ENCODE assay signal across 23 cellular contexts in the genomic region with DNA sequence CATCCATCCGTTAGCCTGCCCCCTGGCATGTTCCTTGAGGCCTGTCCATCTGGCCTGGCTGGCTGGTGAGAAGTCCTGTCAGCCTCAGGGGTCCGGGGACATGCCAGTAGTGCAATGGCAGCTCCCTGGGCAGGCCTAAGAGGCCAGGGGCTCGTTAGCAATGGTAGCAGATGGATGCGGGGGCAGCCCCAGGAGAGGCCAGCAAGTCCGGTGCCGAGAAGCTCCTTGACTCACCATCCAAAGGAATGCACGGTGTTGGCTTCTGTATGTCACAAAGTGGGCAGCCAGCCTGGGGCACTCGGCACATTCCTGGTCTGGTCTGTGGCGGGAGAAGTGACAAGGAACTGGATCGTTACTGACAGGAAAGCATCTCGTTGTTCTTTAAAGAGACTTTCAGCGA.
DNase-seq lines count a peak whose midpoint lies in the region; ATAC-seq and TF ChIP-seq lines count a peak whose summit lies in the region.
"Had no signal": no experiment of that assay in that cellular context is flagged by ENCODE, and none has a peak within 500 bp of the region (broad histone marks: within the 10 kb centered on the region; RNA-seq: fewer than 3 reads in every experiment).

No MANE protein-coding gene starts in this region.

- H3K23ac ChIP-seq in neuronal stem cell (ENCODE audit: low read depth, low read length, poor library complexity): no peak overlapping the region

- no peaks in the 10 kb centered on the region for H3K36me3 Mint-ChIP-seq in T-helper 17 cell (ENCODE audit: low read depth)
- no peaks in the 10 kb centered on the region for H3K36me3 Mint-ChIP-seq in activated T-cell treated with anti-CD3 and anti-CD28 coated beads, Interleukin-2, amount 50 U/mL, for 4 hours (ENCODE audit: insufficient read depth)
- H3K36me3 Mint-ChIP-seq: WTC11 had no signal

- H3K4me3 ChIP-seq in AG10803 (ENCODE audit: low read length): no peak overlapping the region
- H3K4me3 ChIP-seq in heart left ventricle: no peak overlapping the region
- no peak overlapping the region for H3K4me3 ChIP-seq in neuronal stem cell (ENCODE audit: low read length in 2 of 2)
- H3K4me3 ChIP-seq: A549, PC-9, SJCRH30 had no signal

- no peak overlapping the region for H2BK120ac ChIP-seq in neuronal stem cell (ENCODE audit: low read depth, low read length)

- no peak overlapping the region for H4K8ac ChIP-seq in neuronal stem cell (ENCODE audit: low read depth, low read length)

- intact Hi-C loops in heart left ventricle (cut with DNase I): loop anchor here in 1 of 10 donors (10.0 kb wide), 1 partner anchor 212 kb away; no protein-coding TSS in a partner anchor

- TF ChIP-seq CTCF in AG10803 (conservative IDR thresholded peaks at IDR 0.05; ENCODE audit: low read length) (no peak), heart left ventricle (IDR thresholded peaks at IDR 0.05) (no peak)

- H3K27me3 Mint-ChIP-seq in T-helper 17 cell: peaks cover 35% of the 10 kb centered on the region
- H3K27me3 Mint-ChIP-seq in activated T-cell treated with anti-CD3 and anti-CD28 coated beads, Interleukin-2, amount 50 U/mL, for 4 hours (ENCODE audit: low read depth): peaks cover 2% of the 10 kb centered on the region
- H3K27me3 Mint-ChIP-seq: activated naive CD8-positive, alpha-beta T cell treated with anti-CD3 and anti-CD28 coated beads, Interleukin-2, amount 50 U/mL, for 24 hours; stimulated activated naive CD8-positive, alpha-beta T cell treated with anti-CD3 and anti-CD28 coated beads, Interleukin-15, Interleukin-2, amounts not matched to agents 100 ng/mL and 50 ng/mL, for 24 hours had no signal

- no peaks in the 10 kb centered on the region for H3K36me3 ChIP-seq in heart left ventricle
- H3K36me3 ChIP-seq in neuronal stem cell (replicated peaks in 1 of 2; ENCODE audit: control insufficient read depth in 2 of 2, insufficient read depth in 2 of 2, low read length in 2 of 2): no peaks in the 10 kb centered on the region
- H3K36me3 ChIP-seq: neutrophil, SJCRH30 had no signal

- H2BK12ac ChIP-seq in neuronal stem cell (ENCODE audit: low read length): no peak overlapping the region

- peak overlapping the region; percentile 31 for H3K4me3 Mint-ChIP-seq in T-helper 17 cell
- H3K4me3 Mint-ChIP-seq in activated T-cell treated with anti-CD3 and anti-CD28 coated beads, Interleukin-2, amount 50 U/mL, for 4 hours: no peak overlapping the region
- H3K4me3 Mint-ChIP-seq: activated naive CD8-positive, alpha-beta T cell treated with anti-CD3 and anti-CD28 coated beads, Interleukin-2, amount 50 U/mL, for 24 hours; IgD-negative memory B cell; stimulated activated naive CD8-positive, alpha-beta T cell treated with anti-CD3 and anti-CD28 coated beads, Interleukin-15, Interleukin-2, amounts not matched to agents 100 ng/mL and 50 ng/mL, for 24 hours; WTC11 had no signal

- H2BK5ac ChIP-seq in neuronal stem cell (ENCODE audit: low read length): peak overlapping the region; percentile 11

- ATAC-seq in T-helper 17 cell (no peak), heart left ventricle (peak; percentile 80 to 87 (median 86)), GM18858 (IDR thresholded peaks at IDR 0.05; ENCODE audit: unreplicated experiment) (no peak), GM21390 (IDR thresholded peaks at IDR 0.05; ENCODE audit: unreplicated experiment) (no peak)
- no peak for ATAC-seq in activated T-cell treated with anti-CD3 and anti-CD28 coated beads, Interleukin-2, amount 50 U/mL, for 4 hours
- ATAC-seq: A549; activated naive CD8-positive, alpha-beta T cell treated with anti-CD3 and anti-CD28 coated beads, Interleukin-2, amount 50 U/mL, for 24 hours; WTC11 had no signal

- no peak for TF ChIP-seq POLR2A in heart left ventricle (IDR thresholded peaks at IDR 0.05)

- H2AK5ac ChIP-seq in neuronal stem cell (ENCODE audit: low read depth, low read length): no peak overlapping the region

- no peak overlapping the region for H3K4me2 ChIP-seq in neuronal stem cell (ENCODE audit: insufficient read depth, low read length, poor library complexity, severe bottlenecking)
- H3K4me2 ChIP-seq: A549, PC-9 had no signal

- no peak overlapping the region for H2AFZ ChIP-seq in neuronal stem cell (ENCODE audit: low read length)
- H2AFZ ChIP-seq: PC-9 had no signal

- H3K14ac ChIP-seq in neuronal stem cell (ENCODE audit: low read length): no peak overlapping the region

- H3K4me1 ChIP-seq in heart left ventricle: peaks cover 0 to 56% (median 42%) of the 10 kb centered on the region in 12 donors
- peaks cover 0 to 21% of the 10 kb centered on the region in 2 donors for H3K4me1 ChIP-seq in neuronal stem cell (ENCODE audit: control insufficient read depth in 2 of 2, insufficient read depth in 1 of 2, low read depth in 1 of 2, low read length in 2 of 2)
- H3K4me1 ChIP-seq: A549, SJCRH30 had no signal

- H3K27me3 ChIP-seq in heart left ventricle (no peaks in the 10 kb centered on the region), neuronal stem cell (ENCODE audit: control insufficient read depth in 3 of 3, insufficient read depth in 3 of 3, low read depth in 1 of 3, low read length in 3 of 3) (peaks cover 0 to 8% (median 0%) of the 10 kb centered on the region in 3 experiments)
- H3K27me3 ChIP-seq: neutrophil had no signal

- peak overlapping the region; percentile 70 for H4K91ac ChIP-seq in neuronal stem cell (ENCODE audit: low read depth, low read length, poor library complexity)

- DNase-seq in AG10803 (ENCODE audit: low read depth) (peak; percentile 38), T-helper 17 cell (no peak), heart left ventricle (peak in 4 of 5 donors; percentile 54 to 84 (median 65)), neuronal stem cell (ENCODE audit: low spot score) (no peak), T-helper 9 cell (no peak)
- no peak for DNase-seq in activated T-cell treated with anti-CD3 and anti-CD28 coated beads, Interleukin-2, amount 50 U/mL, for 4 hours
- DNase-seq: activated CD8-positive, alpha-beta memory T cell treated with anti-CD3 and anti-CD28 coated beads, Interleukin-2, amount 50 U/mL, for 48 hours; activated gamma-delta T cell; activated naive CD8-positive, alpha-beta T cell treated with anti-CD3 and anti-CD28 coated beads, Interleukin-2, amount 50 U/mL, for 24 hours; COR-L47; DND-41; glutamatergic neuron; NCI-H510A; PC-9; SJCRH30; stimulated activated CD4-positive, alpha-beta T cell treated with anti-CD3 and anti-CD28 coated beads, Interleukin-4, amount 100 ng/mL, for 24 hours had no signal

- no peak overlapping the region for H3K4ac ChIP-seq in neuronal stem cell (ENCODE audit: low read length)

- H3K27ac ChIP-seq in heart left ventricle (peak overlapping the region in 4 of 12 donors; percentile 15 to 72 (median 47)), neuronal stem cell (replicated peaks; ENCODE audit: low read length) (no peak overlapping the region)
- H3K27ac ChIP-seq: A549, neutrophil, PC-9, SJCRH30 had no signal

- no peak overlapping the region for H2BK15ac ChIP-seq in neuronal stem cell (ENCODE audit: low read length)

- no peaks in the 10 kb centered on the region for H3K9me3 ChIP-seq in T-helper 17 cell (ENCODE audit: control insufficient read depth, low read length, poor library complexity, severe bottlenecking)
- H3K9me3 ChIP-seq in heart left ventricle: no peaks in the 10 kb centered on the region
- H3K9me3 ChIP-seq in neuronal stem cell (replicated peaks in 1 of 2; ENCODE audit: control insufficient read depth in 2 of 2, insufficient read depth in 1 of 2, low read depth in 1 of 2, low read length in 2 of 2): no peaks in the 10 kb centered on the region
- H3K9me3 ChIP-seq: A549, neutrophil, SJCRH30 had no signal

- peak overlapping the region; percentile 44 for H3K18ac ChIP-seq in neuronal stem cell (ENCODE audit: low read length)

- 51 to 79% (median 65%) methylated on average over 7 to 12 of the region's 12 CpGs for WGBS in heart left ventricle, 4 donors
- no CpG with 5 or more reads among the region's 12 CpGs for WGBS in neuronal stem cell (ENCODE audit: extremely low coverage in 2 of 2, insufficient read length in 2 of 2, insufficient replicate concordance in 1 of 2), 2 donors

- no peak overlapping the region for H3K27ac Mint-ChIP-seq in T-helper 17 cell
- H3K27ac Mint-ChIP-seq: activated naive CD8-positive, alpha-beta T cell treated with anti-CD3 and anti-CD28 coated beads, Interleukin-2, amount 50 U/mL, for 24 hours; IgD-negative memory B cell; stimulated activated naive CD8-positive, alpha-beta T cell treated with anti-CD3 and anti-CD28 coated beads, Interleukin-15, Interleukin-2, amounts not matched to agents 100 ng/mL and 50 ng/mL, for 24 hours; WTC11 had no signal

- no peaks in the 10 kb centered on the region for H3K79me1 ChIP-seq in neuronal stem cell (ENCODE audit: low read depth, low read length)

- H3K9me3 Mint-ChIP-seq in activated T-cell treated with anti-CD3 and anti-CD28 coated beads, Interleukin-2, amount 50 U/mL, for 4 hours: no peaks in the 10 kb centered on the region
- H3K9me3 Mint-ChIP-seq: activated naive CD8-positive, alpha-beta T cell treated with anti-CD3 and anti-CD28 coated beads, Interleukin-2, amount 50 U/mL, for 24 hours; stimulated activated naive CD8-positive, alpha-beta T cell treated with anti-CD3 and anti-CD28 coated beads, Interleukin-15, Interleukin-2, amounts not matched to agents 100 ng/mL and 50 ng/mL, for 24 hours; WTC11 had no signal

- H3K9ac ChIP-seq in neuronal stem cell (ENCODE audit: low read depth, low read length, poor library complexity): peak overlapping the region; percentile 51

- H3K4me1 Mint-ChIP-seq in T-helper 17 cell: no peaks in the 10 kb centered on the region
- no peaks in the 10 kb centered on the region for H3K4me1 Mint-ChIP-seq in activated T-cell treated with anti-CD3 and anti-CD28 coated beads, Interleukin-2, amount 50 U/mL, for 4 hours (ENCODE audit: low read depth)
- H3K4me1 Mint-ChIP-seq: activated naive CD8-positive, alpha-beta T cell treated with anti-CD3 and anti-CD28 coated beads, Interleukin-2, amount 50 U/mL, for 24 hours; IgD-negative memory B cell had no signal

Comparison
In these comparisons a context has a peak if more than half of its experiments do, and no peak if none do; other contexts are left out.
1. DNase-seq: peak in AG10803 (single experiment) and heart left ventricle (4 of 5); none in T-helper 17 cell (0 of 3), neuronal stem cell (single experiment), activated T-cell treated with anti-CD3 and anti-CD28 coated beads, Interleukin-2, amount 50 U/mL, for 4 hours (single experiment) and T-helper 9 cell (single experiment).
2. ATAC-seq: peak in heart left ventricle (4 of 4); none in T-helper 17 cell (single experiment), GM18858 (single experiment), activated T-cell treated with anti-CD3 and anti-CD28 coated beads, Interleukin-2, amount 50 U/mL, for 4 hours (0 of 2) and GM21390 (single experiment).